Comparison of ENCODE assay signal across 8 cellular contexts in genomic region chr19:35545001-35545854, GRCh38. TPM values are rescaled to one million over a fixed set of nuclear protein-coding genes. Genes with fewer than 3 reads are reported as not detected.
DNase-seq lines count a peak whose midpoint lies in the region; ATAC-seq and TF ChIP-seq lines count a peak whose summit lies in the region.

TMEM147 (plus strand) TSS chr19:35545626; CDS start chr19:35545740, 114 bp downstream.

- peak within 1 kb of the TSS; percentile 96 for H3K4me3 Mint-ChIP-seq in T-helper 17 cell

- no peaks in the 10 kb centered on the region for H3K4me1 ChIP-seq in urinary bladder (ENCODE audit: insufficient read depth)

- H3K36me3 ChIP-seq in urinary bladder (ENCODE audit: insufficient read depth): no peaks in the 10 kb centered on the region

- no peaks in the 10 kb centered on the region for H3K9me3 ChIP-seq in T-helper 17 cell (ENCODE audit: control insufficient read depth, low read length, poor library complexity, severe bottlenecking)

- no peaks in the 10 kb centered on the region for H3K27me3 Mint-ChIP-seq in T-helper 17 cell

- H3K27ac Mint-ChIP-seq in T-helper 17 cell: peak within 1 kb of the TSS; percentile 51

- peak within 1 kb of the TSS; percentile 68 for H3K27ac ChIP-seq in urinary bladder (ENCODE audit: low read depth)

- intact Hi-C loops in left ventricle myocardium superior (cut with micrococcal nuclease): no loop called here

- ATAC-seq in HG02759 (IDR thresholded peaks at IDR 0.05; ENCODE audit: unreplicated experiment) (peak; percentile 86), T-helper 17 cell (peak; percentile 90), left ventricle myocardium superior (peak; percentile 99)

- WGBS in urinary bladder: under 1% methylated on average over 85 of the region's 85 CpGs

- TF ChIP-seq CTCF in GM12864 (IDR thresholded peaks at IDR 0.05; ENCODE audit: low read depth, low read length, missing control alignments): no peak

- DNase-seq in GM12864 (ENCODE audit: low read depth) (peak; percentile 53), NCI-H146 treated with DMSO at 0.1 percent for 48 hours (lab: John Stamatoyannopoulos, UW; ENCODE audit: unreplicated experiment) (peak; percentile 42), T-helper 17 cell (peak; percentile 58 to 64 (median 63)), amygdala (lab: John Stamatoyannopoulos, UW) (peak; percentile 34 to 94 (median 82)), left ventricle myocardium superior (peak; percentile 98), pulmonary artery endothelial cell (ENCODE audit: low read depth, low spot score) (peak; percentile 52)

- H3K4me3 ChIP-seq in GM12864 (ENCODE audit: low read depth, low read length): peak within 1 kb of the TSS; percentile 80
- H3K4me3 ChIP-seq in urinary bladder (ENCODE audit: low read depth, low read length): peak within 1 kb of the TSS; percentile 91

- H3K4me1 Mint-ChIP-seq in T-helper 17 cell: peaks cover 32% of the 10 kb centered on the region

- H3K36me3 Mint-ChIP-seq in T-helper 17 cell (ENCODE audit: low read depth): peaks cover 3% of the 10 kb centered on the region

RNA-seq across cellular contexts. Expression of gene TMEM147, which starts in this region (rescaled TPM):
- total RNA-seq in T-helper 17 cell (10 to 100 TPM; 30.5 to 37.0 TPM), left ventricle myocardium superior (84.4 TPM), pulmonary artery endothelial cell (74.1 and 78.8 TPM in 2 replicates), urinary bladder (57.0 TPM)
- polyA plus RNA-seq in urinary bladder: 141 TPM

Comparison
In these comparisons a context has a peak if more than half of its experiments do, and no peak if none do; other contexts are left out.
1. Peak in every context shown above with its lines: DNase-seq, ATAC-seq, H3K4me3 ChIP-seq and H3K27ac ChIP-seq.
2. DNase-seq: peak in every context shown above with its lines; median percentile 98 in left ventricle myocardium superior; 82 in amygdala; 63 in T-helper 17 cell; 53 in GM12864; 52 in pulmonary artery endothelial cell; 42 in NCI-H146 treated with DMSO at 0.1 percent for 48 hours.